In the genomic region with DNA sequence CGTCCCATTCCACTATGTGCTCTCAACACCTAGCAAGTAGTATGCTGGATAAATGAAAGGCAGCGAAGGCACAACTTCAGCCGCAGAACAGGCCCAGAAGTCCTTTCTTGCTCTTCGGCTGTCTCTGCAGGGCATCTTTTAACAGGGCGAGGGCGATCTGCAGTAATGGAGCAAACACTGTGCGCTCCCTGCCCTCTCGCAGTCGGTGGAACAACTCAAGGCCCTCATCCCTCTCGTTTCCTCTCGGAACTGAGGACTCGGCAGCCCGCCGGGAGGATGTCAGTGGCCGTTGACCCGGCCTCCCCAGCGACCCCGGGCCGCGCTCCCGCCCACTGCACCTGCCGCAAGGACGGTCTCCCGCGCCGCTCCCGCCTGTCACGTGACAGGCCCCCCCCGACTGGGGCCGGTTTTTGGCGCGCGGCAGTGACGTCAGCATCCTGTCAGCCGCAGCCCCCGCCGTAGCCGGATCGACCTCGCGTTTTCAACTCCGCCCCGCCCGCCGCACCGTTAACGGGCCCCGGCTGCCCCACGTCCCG, we compare ENCODE assay signal across 8 cellular contexts. TPM values are rescaled to one million over a fixed set of nuclear protein-coding genes. Genes with fewer than 3 reads are reported as not detected.
A peak's percentile ranks its signal among the peaks of the same experiment; 100 is the strongest.
DNase-seq lines count a peak whose midpoint lies in the region; ATAC-seq and TF ChIP-seq lines count a peak whose summit lies in the region.

No MANE protein-coding gene starts in this region.

- H3K4me3 ChIP-seq in BJ (ENCODE audit: low read depth, low read length): peak overlapping the region; percentile 81
- H3K4me3 ChIP-seq in fibroblast of pulmonary artery (replicated peaks; ENCODE audit: low read depth, low read length): peak overlapping the region; percentile 80

- peak overlapping the region; percentile 90 to 94 (median 92) for H3K4me3 Mint-ChIP-seq in nephron

- ATAC-seq in GM19372 (IDR thresholded peaks at IDR 0.05; ENCODE audit: low read depth, unreplicated experiment): peak; percentile 19

- H3K9me3 Mint-ChIP-seq in nephron: no peaks in the 10 kb centered on the region

- no peaks in the 10 kb centered on the region for H3K36me3 Mint-ChIP-seq in nephron (ENCODE audit: low read depth)

- CTCF ChIA-PET in BJ (lab: Yijun Ruan, JAX): interaction anchor here (1.5 kb wide), 1 partner anchor 89 kb away, joined by 7 read pairs; no protein-coding TSS in a partner anchor

- DNase-seq in BJ (ENCODE audit: low read depth) (no peak), KG1 (lab: John Stamatoyannopoulos, UW) (peak; percentile 58), RPMI8226 (peak; percentile 87), fibroblast of pulmonary artery (ENCODE audit: low read depth) (peak; percentile 77)
- DNase-seq in activated T-helper 9 cell treated with anti-CD3 and anti-CD28 coated beads, Interleukin-2, amount 50 U/mL, for 16 hours (ENCODE audit: low read depth): peak; percentile 89
- peak; percentile 86 for DNase-seq in stimulated activated naive CD4-positive, alpha-beta T cell treated with Interleukin-2 at 50 U/mL for 16 hours (lab: John Stamatoyannopoulos, UW)

- peaks cover 37% of the 10 kb centered on the region for H3K4me1 Mint-ChIP-seq in nephron

- POLR2A ChIA-PET in BJ (lab: Charles Lee): no interaction called here

- no peaks in the 10 kb centered on the region for H3K36me3 ChIP-seq in BJ (ENCODE audit: control insufficient read depth, insufficient read depth, low read length)

- TF ChIP-seq CTCF in BJ (IDR thresholded peaks at IDR 0.05; ENCODE audit: insufficient read depth, low read depth, low read length) (peak; percentile 31; the same call in 1 of the 2 replicates), fibroblast of pulmonary artery (IDR thresholded peaks at IDR 0.05; ENCODE audit: low read length, missing control alignments) (peak; percentile 16), nephron (IDR thresholded peaks at IDR 0.05; ENCODE audit: unreplicated experiment in 3 of 3) (peak; percentile 12 to 19 (median 12))

- H3K27ac Mint-ChIP-seq in nephron: peak overlapping the region; percentile 59 to 92 (median 88)

- no peaks in the 10 kb centered on the region for H3K27me3 Mint-ChIP-seq in nephron (ENCODE audit: low read depth)

- H3K27me3 ChIP-seq in BJ (ENCODE audit: control insufficient read depth, insufficient read depth, low read length): no peaks in the 10 kb centered on the region

RNA-seq across cellular contexts. Expression of a gene that starts 1.1 kb away (rescaled TPM):
- 0.97 and 1.8 TPM in 2 replicates for polyA plus RNA-seq in BJ (2011; rRNA removed)
- 1.1 and 1.3 TPM in 2 replicates for polyA minus RNA-seq in BJ (2011; rRNA and poly(A)+ RNA removed)

RNA-seq across cellular contexts. Expression of a gene that starts 32.9 kb away (rescaled TPM):
- polyA plus RNA-seq in BJ (2011; rRNA removed): 9.2 and 10.2 TPM in 2 replicates
- 3.3 and 3.6 TPM in 2 replicates for polyA minus RNA-seq in BJ (2011; rRNA and poly(A)+ RNA removed)

RNA-seq across cellular contexts. Expression of a gene that starts 33.6 kb away (rescaled TPM):
- 11.3 and 20.4 TPM in 2 replicates for polyA plus RNA-seq in BJ (2011; rRNA removed)
- polyA minus RNA-seq in BJ (2011; rRNA and poly(A)+ RNA removed): 7.4 and 9.9 TPM in 2 replicates
